ENCODE assay signal across 8 cellular contexts in the genomic region with DNA sequence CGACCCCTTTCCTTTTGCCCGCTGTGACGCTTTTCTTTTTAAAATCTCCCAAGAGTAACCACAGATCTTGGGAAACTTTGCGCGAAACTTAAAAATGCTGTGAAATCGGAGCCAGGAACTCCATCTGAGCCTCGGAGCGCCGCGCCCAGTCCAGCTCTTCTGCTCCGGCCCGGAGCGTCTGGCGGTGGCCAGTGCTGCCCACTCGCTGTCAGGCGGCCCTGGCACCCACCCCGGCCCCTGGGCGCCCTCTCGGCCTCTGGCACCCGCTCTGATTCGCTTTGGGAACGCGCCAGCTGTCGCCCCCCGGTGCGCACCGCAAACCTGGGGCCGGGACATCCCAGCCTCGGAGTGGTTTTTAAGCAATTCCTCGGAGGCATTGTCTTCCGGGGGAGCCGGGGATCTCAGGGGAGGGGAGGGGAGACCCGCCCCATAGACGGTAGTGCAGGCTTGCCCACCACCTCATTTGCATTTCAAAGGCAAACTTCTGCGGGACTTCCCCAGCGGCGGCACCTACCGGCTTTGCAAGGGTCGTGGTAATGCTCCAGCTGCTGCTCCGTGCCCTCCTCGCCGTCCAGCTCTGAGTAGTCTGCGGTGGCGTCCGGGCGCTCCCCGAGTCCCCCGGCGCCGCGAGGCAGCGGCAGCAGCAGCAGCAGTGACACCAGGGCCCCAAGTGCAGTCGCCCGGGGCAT. TPM values are rescaled to one million over a fixed set of nuclear protein-coding genes. Genes with fewer than 3 reads are reported as not detected.
A peak's percentile ranks its signal among the peaks of the same experiment; 100 is the strongest.
DNase-seq lines count a peak whose midpoint lies in the region; TF ChIP-seq lines count a peak whose summit lies in the region.

No MANE protein-coding gene starts in this region.

- no peak overlapping the region for H3K27ac ChIP-seq in mucosa of rectum (ENCODE audit: low read depth in 2 of 2, low read length in 2 of 2)

- no peak overlapping the region for H3K27ac Mint-ChIP-seq in HFFc6

- no peaks in the 10 kb centered on the region for H3K9me3 ChIP-seq in mucosa of rectum (ENCODE audit: control insufficient read depth in 2 of 2, low read length in 2 of 2)

- H3K27me3 ChIP-seq in mucosa of rectum (ENCODE audit: control insufficient read depth in 2 of 2, insufficient read depth in 2 of 2, low read length in 2 of 2): peaks cover 9 to 11% of the 10 kb centered on the region in 2 donors

- TF ChIP-seq CTCF in GM13977 (IDR thresholded peaks at IDR 0.05; ENCODE audit: extremely low read depth, insufficient read depth, missing control alignments) (no peak), HFFc6 (IDR thresholded peaks at IDR 0.05) (no peak)

- H3K4me1 ChIP-seq in mucosa of rectum (ENCODE audit: control insufficient read depth in 2 of 2, insufficient read depth in 2 of 2, low read length in 2 of 2): peaks cover 20 to 21% of the 10 kb centered on the region in 2 donors

- no peaks in the 10 kb centered on the region for H3K36me3 ChIP-seq in mucosa of rectum (ENCODE audit: control insufficient read depth in 2 of 2, insufficient read depth in 2 of 2, low read length in 2 of 2)

- H3K9ac ChIP-seq in mucosa of rectum (ENCODE audit: low read depth in 1 of 2, low read length in 2 of 2): peak overlapping the region; percentile 36 to 54

- 0 out of 2 replicates have a peak, but pooled peaks cover under 1% of the 10 kb centered on the region for H3K36me3 Mint-ChIP-seq in HFFc6 (ENCODE audit: low read depth)

- H3K4me3 Mint-ChIP-seq in HFFc6: peak overlapping the region; percentile 87

- no peaks in the 10 kb centered on the region for H3K9me3 Mint-ChIP-seq in HFFc6

- H3K27me3 Mint-ChIP-seq in HFFc6 (ENCODE audit: insufficient read depth): peaks cover 5% of the 10 kb centered on the region; the same call in 1 of the 2 replicates

- DNase-seq in GM13977 (ENCODE audit: low spot score) (peak; percentile 73), HFFc6 (no peak), T-helper 1 cell (peak in 3 of 5 donors; percentile 15 to 27 (median 20)), hepatic stellate cell (ENCODE audit: low spot score) (no peak), epidermal melanocyte (ENCODE audit: insufficient read length, low spot score) (no peak), NCI-H1436 (lab: John Stamatoyannopoulos, UW) (no peak)
- peak; percentile 17 for DNase-seq in effector CD8-positive, alpha-beta T cell (lab: John Stamatoyannopoulos, UW)

- in situ Hi-C loops in GM13977 (cut with MboI; ENCODE audit: low pct_unique_long_range_greater_than_20kb, low sequenced_read_pairs, unreplicated experiment): no loop called here

- peak overlapping the region; percentile 66 to 67 for H3K4me3 ChIP-seq in mucosa of rectum (ENCODE audit: low read length in 2 of 2)

- peaks cover 56% of the 10 kb centered on the region for H3K4me1 Mint-ChIP-seq in HFFc6 (ENCODE audit: low read depth)

RNA-seq across cellular contexts. Expression of a gene that starts 0.6 kb away (rescaled TPM):
- total RNA-seq in HFFc6 (2021; fragmentation: NEBNext Ultra II Directional; extraction: Animal tissue kit (Norgen Biotek cat#: 25700)): under 1 TPM; 0.08 to 0.45 (median 0.24) TPM

Comparison
In these comparisons a context has a peak if more than half of its experiments do, and no peak if none do; other contexts are left out.
1. DNase-seq: peak in GM13977 (single experiment), T-helper 1 cell (3 of 5) and effector CD8-positive, alpha-beta T cell (single experiment); none in HFFc6 (single experiment), hepatic stellate cell (single experiment), epidermal melanocyte (single experiment) and NCI-H1436 (single experiment).